Comparison of ENCODE assay signal across 8 cellular contexts in genomic region chr5:100731768-100732167, GRCh38.
DNase-seq lines count a peak whose midpoint lies in the region; ATAC-seq lines count a peak whose summit lies in the region.

No MANE protein-coding gene starts in this region.

- ATAC-seq in HG02798 (IDR thresholded peaks at IDR 0.05; ENCODE audit: poor library complexity, unreplicated experiment), result peak; percentile 99
- peak in 1 of 2 donors; percentile 77 for ATAC-seq in natural killer cell treated with Interleukin-12 subunit alpha and Interleukin-12 subunit beta and Interleukin-15 and Interleukin-18, amount 100 ng/mL, for 72 hours
- ATAC-seq in left cardiac atrium, result no peak

- peak overlapping the region; percentile 58 for H3K4me3 Mint-ChIP-seq in activated naive CD4-positive, alpha-beta T cell treated with anti-CD3 and anti-CD28 coated beads, Interleukin-2, amount 50 U/mL, for 24 hours
- H3K4me3 Mint-ChIP-seq in natural killer cell treated with Interleukin-12 subunit alpha and Interleukin-12 subunit beta and Interleukin-15 and Interleukin-18, amount 100 ng/mL, for 72 hours, result peak overlapping the region; percentile 81

- no peak for DNase-seq in activated naive CD4-positive, alpha-beta T cell treated with Interleukin-2 at 50 U/mL for 16 hours
- DNase-seq in RPMI8226 (peak; percentile 88), left cardiac atrium (no peak), MV-4-11 (lab: John Stamatoyannopoulos, UW) (no peak), NCI-H446 (lab: John Stamatoyannopoulos, UW) (no peak)
- DNase-seq in natural killer cell treated with Interleukin-12 subunit alpha and Interleukin-12 subunit beta and Interleukin-15 and Interleukin-18, amount 100 ng/mL, for 72 hours (ENCODE audit: low spot score), result no peak

- H3K27me3 Mint-ChIP-seq in activated naive CD4-positive, alpha-beta T cell treated with anti-CD3 and anti-CD28 coated beads, Interleukin-2, amount 50 U/mL, for 24 hours, result no peaks in the 10 kb centered on the region
- no peaks in the 10 kb centered on the region for H3K27me3 Mint-ChIP-seq in natural killer cell treated with Interleukin-12 subunit alpha and Interleukin-12 subunit beta and Interleukin-15 and Interleukin-18, amount 100 ng/mL, for 72 hours

- intact Hi-C loops in left cardiac atrium (cut with DNase I), result no loop called here

- H3K4me1 Mint-ChIP-seq in activated naive CD4-positive, alpha-beta T cell treated with anti-CD3 and anti-CD28 coated beads, Interleukin-2, amount 50 U/mL, for 24 hours, result peaks cover 12% of the 10 kb centered on the region
- peaks cover 6 to 7% of the 10 kb centered on the region in 2 donors for H3K4me1 Mint-ChIP-seq in natural killer cell treated with Interleukin-12 subunit alpha and Interleukin-12 subunit beta and Interleukin-15 and Interleukin-18, amount 100 ng/mL, for 72 hours (ENCODE audit: low read depth in 2 of 2)

- H3K27ac Mint-ChIP-seq in activated naive CD4-positive, alpha-beta T cell treated with anti-CD3 and anti-CD28 coated beads, Interleukin-2, amount 50 U/mL, for 24 hours, result no peak overlapping the region
- peak overlapping the region; percentile 22 to 58 for H3K27ac Mint-ChIP-seq in natural killer cell treated with Interleukin-12 subunit alpha and Interleukin-12 subunit beta and Interleukin-15 and Interleukin-18, amount 100 ng/mL, for 72 hours

- H3K36me3 Mint-ChIP-seq in activated naive CD4-positive, alpha-beta T cell treated with anti-CD3 and anti-CD28 coated beads, Interleukin-2, amount 50 U/mL, for 24 hours, result no peaks in the 10 kb centered on the region
- no peaks in the 10 kb centered on the region for H3K36me3 Mint-ChIP-seq in natural killer cell treated with Interleukin-12 subunit alpha and Interleukin-12 subunit beta and Interleukin-15 and Interleukin-18, amount 100 ng/mL, for 72 hours

- H3K9me3 Mint-ChIP-seq in activated naive CD4-positive, alpha-beta T cell treated with anti-CD3 and anti-CD28 coated beads, Interleukin-2, amount 50 U/mL, for 24 hours, result no peaks in the 10 kb centered on the region
- no peaks in the 10 kb centered on the region for H3K9me3 Mint-ChIP-seq in natural killer cell treated with Interleukin-12 subunit alpha and Interleukin-12 subunit beta and Interleukin-15 and Interleukin-18, amount 100 ng/mL, for 72 hours
